Comparison of ENCODE assay signal across 2 cellular contexts in genomic region chr4:48694824-48695223, GRCh38.
TF ChIP-seq lines count a peak whose summit lies in the region.

No MANE protein-coding gene starts in this region.

TF ChIP-seq in GM23338, 12 proteins besides CTCF, POLR2A, EP300 and RAD21 (continued from another document):
- TF ChIP-seq REST (IDR thresholded peaks at IDR 0.05; ENCODE audit: unreplicated experiment) (no peak), CREB1 (CRISPR knock-in tag; IDR thresholded peaks at IDR 0.05; ENCODE audit: low read depth) (no peak)

TF ChIP-seq in H1, 55 proteins besides CTCF, POLR2A, EP300 and RAD21 (continued from another document):
- no peak for TF ChIP-seq ZNF274 (IDR thresholded peaks at IDR 0.05; ENCODE audit: borderline replicate concordance, extremely low read depth, low read length)
- no peak for TF ChIP-seq PHF8 (conservative IDR thresholded peaks at IDR 0.05; ENCODE audit: low read depth, low read length)
- no peak for TF ChIP-seq BACH1 (IDR thresholded peaks at IDR 0.05; ENCODE audit: low read length)
- TF ChIP-seq BRCA1 (IDR thresholded peaks at IDR 0.05; ENCODE audit: low read depth, low read length) = no peak
- TF ChIP-seq CBX5 (IDR thresholded peaks at IDR 0.05; ENCODE audit: low read depth, low read length) = no peak
